8 cellular contexts compared by ENCODE assay signal in the genomic region with DNA sequence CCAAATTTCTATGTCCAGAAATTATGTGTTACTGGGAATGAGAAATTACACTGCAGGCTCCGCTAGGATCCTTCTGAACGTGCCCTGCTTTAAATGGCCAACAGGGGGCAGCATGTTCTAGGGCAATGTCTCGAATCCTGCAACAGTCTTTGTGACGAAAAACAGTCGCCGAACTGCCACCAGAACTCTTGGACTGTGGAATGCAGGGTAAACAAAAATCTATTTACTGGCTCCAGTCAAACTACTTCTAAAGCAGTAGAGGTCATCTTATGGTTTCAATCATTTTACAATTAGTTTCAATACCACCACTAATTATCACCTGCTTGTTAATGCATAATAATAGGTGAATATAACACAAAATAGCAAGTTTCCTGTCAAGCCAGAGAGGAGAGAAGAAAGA. TPM values are rescaled to one million over a fixed set of nuclear protein-coding genes. Genes with fewer than 3 reads are reported as not detected.
A peak's percentile ranks its signal among the peaks of the same experiment; 100 is the strongest.
DNase-seq lines count a peak whose midpoint lies in the region; ATAC-seq and TF ChIP-seq lines count a peak whose summit lies in the region.

No MANE protein-coding gene starts in this region.

- CTCF ChIA-PET in AG04449 (lab: Yijun Ruan, JAX), result interaction anchor here (0.6 to 4.8 kb wide), 28 partner anchors 8 to 264 kb away, joined by 3 to 65 read pairs (median 4); partner anchors contain the start of genes ZNF24 and ZNF397

- DNase-seq in AG04449 (ENCODE audit: low read depth, low spot score) (peak; percentile 7), NCI-H460 (ENCODE audit: extremely low read depth, low read depth) (peak; percentile 71), choroid plexus epithelial cell (ENCODE audit: low read depth) (peak; percentile 83), left lobe of liver (ENCODE audit: low spot score) (peak; percentile 84)
- DNase-seq in activated CD4-positive, alpha-beta T cell treated with anti-CD3 and anti-CD28 coated beads for 4 hours, result peak; percentile 70 to 80
- DNase-seq in stimulated activated CD4-positive, alpha-beta T cell treated with anti-CD3 and anti-CD28 coated beads, Interleukin-2, amount 100 ng/mL, for 48 hours, result peak; percentile 72 to 76

- POLR2A ChIA-PET in AG04449 (lab: Yijun Ruan, JAX), result no interaction called here

- TF ChIP-seq CTCF in AG04449 (IDR thresholded peaks at IDR 0.05; ENCODE audit: insufficient read depth, low read length, missing control alignments) (peak; percentile 92), choroid plexus epithelial cell (conservative IDR thresholded peaks at IDR 0.05; ENCODE audit: low read depth, low read length) (peak; percentile 98)

- H3K4me3 ChIP-seq in AG04449 (ENCODE audit: low read depth, low read length), result 0 out of 2 replicates have a peak overlapping the region, but pooled peaks have one; percentile 20
- H3K4me3 ChIP-seq in choroid plexus epithelial cell (ENCODE audit: low read depth, low read length), result peak overlapping the region; percentile 29

- ATAC-seq in GM18873 (IDR thresholded peaks at IDR 0.05; ENCODE audit: low FRiP score, unreplicated experiment) (peak; percentile 66), HG03354 (IDR thresholded peaks at IDR 0.05; ENCODE audit: poor library complexity, severe bottlenecking, unreplicated experiment) (peak; percentile 90), left lobe of liver (peak; percentile 100)

RNA-seq across cellular contexts. Expression of gene ZNF397, which starts 9.8 kb away (rescaled TPM):
- 13.8 and 15.9 TPM in 2 replicates for total RNA-seq in NCI-H460 (2014; rRNA removed; shearing (Covaris generic))
- polyA plus RNA-seq in NCI-H460 (2014; cell fraction: nucleus; rRNA removed), result 19.1 and 27.3 TPM in 2 replicates
- 11.9 TPM for total RNA-seq in left lobe of liver

RNA-seq across cellular contexts. Expression of gene ZSCAN30, which starts 59.0 kb away (rescaled TPM):
- 6.3 and 8.1 TPM in 2 replicates for total RNA-seq in NCI-H460 (2014; rRNA removed; shearing (Covaris generic))
- 7.1 and 10.6 TPM in 2 replicates for polyA plus RNA-seq in NCI-H460 (2014; cell fraction: nucleus; rRNA removed)
- 5.5 TPM for total RNA-seq in left lobe of liver

Comparison
In these comparisons a context has a peak if more than half of its experiments do, and no peak if none do; other contexts are left out.
1. Peak in every context shown above with its lines: DNase-seq, ATAC-seq and H3K4me3 ChIP-seq.
2. DNase-seq: peak in every context shown above with its lines; median percentile 84 in left lobe of liver; 83 in choroid plexus epithelial cell; 75 in activated CD4-positive, alpha-beta T cell treated with anti-CD3 and anti-CD28 coated beads for 4 hours; 74 in stimulated activated CD4-positive, alpha-beta T cell treated with anti-CD3 and anti-CD28 coated beads, Interleukin-2, amount 100 ng/mL, for 48 hours; 71 in NCI-H460; 7 in AG04449.